Comparison of ENCODE assay signal across 1 cellular context in genomic region chr19:7699422-7700127, GRCh38.
A peak's percentile ranks its signal among the peaks of the same experiment; 100 is the strongest.
TF ChIP-seq lines count a peak whose summit lies in the region.

No MANE protein-coding gene starts in this region.

TF ChIP-seq in K562, 482 proteins besides CTCF, POLR2A, EP300 and RAD21 (continued from another document and continues in another):
- TF ChIP-seq MITF (IDR thresholded peaks at IDR 0.05), result no peak
- 0 out of 2 replicates have a peak, but pooled peaks have one; percentile 12 for TF ChIP-seq VEZF1 (CRISPR knock-in tag; IDR thresholded peaks at IDR 0.05)
- TF ChIP-seq SMAD4 (CRISPR knock-in tag; conservative IDR thresholded peaks at IDR 0.05), result peak; percentile 99
- no peak for TF ChIP-seq ZNF766 (CRISPR knock-in tag; conservative IDR thresholded peaks at IDR 0.05)
- TF ChIP-seq PHB (CRISPR knock-in tag; IDR thresholded peaks at IDR 0.05), result no peak
- peak; percentile 48; the same call in 1 of the 2 replicates for TF ChIP-seq SMARCA4 (IDR thresholded peaks at IDR 0.05)
- no peak for TF ChIP-seq ZNF133 (CRISPR knock-in tag; IDR thresholded peaks at IDR 0.05)
- peak; percentile 93 for TF ChIP-seq SMAD1 (IDR thresholded peaks at IDR 0.05; ENCODE audit: low read depth, low read length, partially characterized antibody)
- no peak for TF ChIP-seq POLR2G (IDR thresholded peaks at IDR 0.05; ENCODE audit: low read depth, low read length)
- no peak for TF ChIP-seq E2F4 (CRISPR knock-in tag; IDR thresholded peaks at IDR 0.05; ENCODE audit: low read depth)
- no peak for TF ChIP-seq STAT6 (CRISPR knock-in tag; IDR thresholded peaks at IDR 0.05)
- no peak for TF ChIP-seq MAX (CRISPR knock-in tag; IDR thresholded peaks at IDR 0.05)
- no peak for TF ChIP-seq SIN3B (IDR thresholded peaks at IDR 0.05; ENCODE audit: low read depth)
- TF ChIP-seq BRD9 (IDR thresholded peaks at IDR 0.05; ENCODE audit: low read depth, partially characterized antibody), result no peak
- no peak for TF ChIP-seq TSC22D4 (tag; IDR thresholded peaks at IDR 0.05)
- TF ChIP-seq ESRRA (IDR thresholded peaks at IDR 0.05; ENCODE audit: borderline replicate concordance, low read depth), result no peak
- TF ChIP-seq MED1 (CRISPR knock-in tag; IDR thresholded peaks at IDR 0.05; ENCODE audit: borderline replicate concordance), result no peak
- no peak for TF ChIP-seq ZBTB7A (IDR thresholded peaks at IDR 0.05; ENCODE audit: borderline replicate concordance, control insufficient read depth, low read depth, low read length)
- TF ChIP-seq ZNF444 (CRISPR knock-in tag; IDR thresholded peaks at IDR 0.05), result no peak
- no peak for TF ChIP-seq IRF9 (tag; IDR thresholded peaks at IDR 0.05)
- TF ChIP-seq CHD1 (IDR thresholded peaks at IDR 0.05; ENCODE audit: low read length), result no peak
- TF ChIP-seq ZNF232 (CRISPR knock-in tag; IDR thresholded peaks at IDR 0.05), result no peak
- peak; percentile 55; the same call in 1 of the 2 replicates for TF ChIP-seq PML (IDR thresholded peaks at IDR 0.05; ENCODE audit: low read length)
- TF ChIP-seq TCF3 (CRISPR knock-in tag; IDR thresholded peaks at IDR 0.05), result peak; percentile 88
- TF ChIP-seq PTRF (tag; IDR thresholded peaks at IDR 0.05), result no peak
- TF ChIP-seq CHD2 (IDR thresholded peaks at IDR 0.05; ENCODE audit: low read depth, low read length), result no peak
- no peak for TF ChIP-seq E4F1 (CRISPR knock-in tag; IDR thresholded peaks at IDR 0.05; ENCODE audit: borderline replicate concordance)
- TF ChIP-seq TRIM24 (IDR thresholded peaks at IDR 0.05), result peak; percentile 23 to 42; a peak in 3 of 4 replicates
- TF ChIP-seq ZNF75A (CRISPR knock-in tag; IDR thresholded peaks at IDR 0.05), result no peak
- TF ChIP-seq ZHX1 (conservative IDR thresholded peaks at IDR 0.05; ENCODE audit: low read length), result no peak
- no peak for TF ChIP-seq MCM7 (IDR thresholded peaks at IDR 0.05)
- no peak for TF ChIP-seq PCBP2 (IDR thresholded peaks at IDR 0.05; ENCODE audit: low read depth, low read length, poor library complexity, severe bottlenecking)
- TF ChIP-seq ZNF12 (CRISPR knock-in tag; IDR thresholded peaks at IDR 0.05), result no peak
- TF ChIP-seq GATA2 (CRISPR knock-in tag; IDR thresholded peaks at IDR 0.05), result peak; percentile 59; the same call in 1 of the 2 replicates
- TF ChIP-seq DNMT1 (IDR thresholded peaks at IDR 0.05), result no peak
- TF ChIP-seq NCOA2 (IDR thresholded peaks at IDR 0.05; ENCODE audit: partially characterized antibody in 2 of 2), result peak in 1 of 2 experiments; percentile 47
- TF ChIP-seq MTA2 (IDR thresholded peaks at IDR 0.05; ENCODE audit: low read depth), result peak; percentile 76
- TF ChIP-seq HMBOX1 (IDR thresholded peaks at IDR 0.05), result peak; percentile 90
- TF ChIP-seq ZNF384 (IDR thresholded peaks at IDR 0.05; ENCODE audit: low read depth, low read length), result peak; percentile 55
- no peak for TF ChIP-seq PHF20 (IDR thresholded peaks at IDR 0.05; ENCODE audit: partially characterized antibody)
- no peak for TF ChIP-seq HIVEP1 (CRISPR knock-in tag; IDR thresholded peaks at IDR 0.05)
- no peak for TF ChIP-seq PREB (CRISPR knock-in tag; IDR thresholded peaks at IDR 0.05)
- TF ChIP-seq BRD4 (IDR thresholded peaks at IDR 0.05), result no peak
- TF ChIP-seq POLR2AphosphoS5 (IDR thresholded peaks at IDR 0.05; ENCODE audit: control insufficient read depth, insufficient read depth, low read depth, low read length), result peak; percentile 56; the same call in 1 of the 2 replicates
- TF ChIP-seq ARID4B (CRISPR knock-in tag; IDR thresholded peaks at IDR 0.05), result no peak
